ENCODE assay signal across 23 cellular contexts in genomic region chr6:158517038-158517437, GRCh38.
"Had no signal": no experiment of that assay in that cellular context is flagged by ENCODE, and none has a peak within 500 bp of the region (broad histone marks: within the 10 kb centered on the region; RNA-seq: fewer than 3 reads in every experiment).

No MANE protein-coding gene starts in this region.

- H3K27ac ChIP-seq: adrenal gland, Peyer's patch, SJSA1 had no signal

- H3K27ac Mint-ChIP-seq: activated B cell treated with CpG ODN at 0.5 μM for 24 hours; activated T-helper 2 cell treated with anti-CD3 and anti-CD28 coated beads, Interferon-gamma antibody, Interleukin-2, Interleukin-4, amounts not matched to agents 10 μg/mL and 5 μg/mL and 100 μg/mL, durations not matched to agents 14 hours and 24 hours and 36 hours had no signal

- H3K4me3 ChIP-seq: adrenal gland, SJSA1 had no signal

- H3K27me3 ChIP-seq: Peyer's patch, SJSA1 had no signal

- H3K36me3 ChIP-seq: adrenal gland, Peyer's patch, SJSA1 had no signal

- H3K9me3 Mint-ChIP-seq: activated B cell treated with CpG ODN at 0.5 μM for 24 hours; activated CD4-positive, alpha-beta T cell treated with anti-CD3 and anti-CD28 coated beads, Interleukin-2, amount 10 ng/mL, durations not matched to agents 24 days and 14 days; activated naive CD8-positive, alpha-beta T cell treated with anti-CD3 and anti-CD28 coated beads, Interleukin-2, amount 10 ng/mL, durations not matched to agents 7 days and 5 days; activated T-helper 2 cell treated with anti-CD3 and anti-CD28 coated beads, Interferon-gamma antibody, Interleukin-2, Interleukin-4, amounts not matched to agents 10 μg/mL and 5 μg/mL and 100 μg/mL, durations not matched to agents 14 hours and 24 hours and 36 hours had no signal

- H3K36me3 Mint-ChIP-seq: activated naive CD8-positive, alpha-beta T cell treated with anti-CD3 and anti-CD28 coated beads, Interleukin-2, amount 10 ng/mL, durations not matched to agents 7 days and 5 days had no signal

- H3K9me3 ChIP-seq: adrenal gland, Peyer's patch, SJSA1 had no signal

- DNase-seq: activated B cell treated with CpG ODN at 0.5 μM for 24 hours; activated CD4-positive, alpha-beta T cell treated with anti-CD3 and anti-CD28 coated beads for 1 hour; activated CD4-positive, alpha-beta T cell treated with anti-CD3 and anti-CD28 coated beads, Interleukin-2, amount 10 ng/mL, durations not matched to agents 24 days and 14 days; activated CD4-positive, alpha-beta T cell treated with anti-CD3 and anti-CD28 coated beads, Interleukin-2, amount 50 U/mL, for 48 hours; activated gamma-delta T cell treated with Interleukin-2 at 50 U/mL for 16 hours; activated naive CD4-positive, alpha-beta T cell treated with anti-CD3 and anti-CD28 coated beads, Interleukin-2, amount 50 U/mL, for 16 hours; activated naive CD8-positive, alpha-beta T cell treated with anti-CD3 and anti-CD28 coated beads, Interleukin-2, amount 10 ng/mL, durations not matched to agents 7 days and 5 days; activated T-cell treated with anti-CD3 and anti-CD28 coated beads for 4 hours; activated T-cell treated with anti-CD3 and anti-CD28 coated beads, Interleukin-2, amount 50 U/mL, for 48 hours; adrenal gland; anterior cingulate cortex; cerebellar nuclear complex; NCI-H1048; NCI-H187 treated with DMSO at 0.1 percent for 48 hours; NCI-H2081 treated with DMSO at 0.1 percent for 48 hours; NCI-H446; NCI-H524; Peyer's patch; SHP77; SW 1271; T1000 had no signal
